In the genomic region with DNA sequence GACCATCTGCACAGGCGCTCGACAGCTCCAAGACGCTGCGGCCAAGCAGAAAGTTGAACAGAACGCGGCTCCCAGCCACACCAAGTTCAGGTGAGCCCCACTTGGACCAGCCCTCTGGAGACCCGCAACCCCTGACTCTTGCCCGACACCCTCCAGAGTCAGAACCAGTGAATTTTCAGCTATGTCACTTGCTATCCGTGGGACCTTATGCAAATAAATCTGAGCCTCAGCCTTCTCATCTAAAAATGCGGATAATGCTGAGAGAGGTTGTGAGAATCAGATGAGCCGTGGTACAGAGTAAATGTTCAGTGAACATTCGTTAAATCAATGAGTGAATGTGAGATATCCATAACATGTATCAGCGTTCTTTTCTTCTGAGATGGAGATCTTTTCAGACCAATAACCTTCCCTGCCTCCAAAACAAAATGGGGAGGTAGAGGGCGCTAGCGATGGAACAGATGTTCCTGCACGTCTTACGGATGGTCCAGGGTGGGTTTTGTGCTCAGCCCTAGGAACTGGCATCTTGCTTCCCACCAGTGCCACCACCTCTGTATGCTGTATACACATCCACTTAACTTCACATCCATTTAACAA, we compare ENCODE assay signal across 8 cellular contexts. TPM values are rescaled to one million over a fixed set of nuclear protein-coding genes. Genes with fewer than 3 reads are reported as not detected.
A peak's percentile ranks its signal among the peaks of the same experiment; 100 is the strongest.
DNase-seq lines count a peak whose midpoint lies in the region; ATAC-seq and TF ChIP-seq lines count a peak whose summit lies in the region.

No MANE protein-coding gene starts in this region.

- peaks cover 44% of the 10 kb centered on the region for H3K79me2 ChIP-seq in PC-9 (ENCODE audit: low read depth)

- CTCF ChIA-PET in PC-9 (lab: Charles Lee): no interaction called here

- peaks cover 0 to 42% (median 0%) of the 10 kb centered on the region in 3 donors for H3K36me3 Mint-ChIP-seq in naive thymus-derived CD8-positive, alpha-beta T cell

- peak overlapping the region; percentile 93 to 99 (median 96) for H3K4me3 Mint-ChIP-seq in naive thymus-derived CD8-positive, alpha-beta T cell

- H3K36me3 ChIP-seq in PC-9 (ENCODE audit: low read depth) (0 out of 2 replicates have a peak, but pooled peaks cover 9% of the 10 kb centered on the region), duodenal mucosa (ENCODE audit: control insufficient read depth in 1 of 2, insufficient read depth in 2 of 2, low read length in 2 of 2) (peaks cover 10 to 30% of the 10 kb centered on the region in 2 donors)

- intact Hi-C loops in PC-9 (cut with micrococcal nuclease; ENCODE audit: unreplicated experiment): loop anchor here (2.0 kb wide), 2 partner anchors 79 to 147 kb away; a partner anchor contains a TSS
- intact Hi-C loops in sciatic nerve (cut with DNase I): no loop called here

- no peaks in the 10 kb centered on the region for H3K9me2 ChIP-seq in PC-9 (ENCODE audit: insufficient read depth)

- H3K4me1 Mint-ChIP-seq in naive thymus-derived CD8-positive, alpha-beta T cell: peaks cover 15 to 35% (median 26%) of the 10 kb centered on the region in 4 donors

- POLR2A ChIA-PET in PC-9 (lab: Charles Lee; ENCODE audit: unreplicated experiment): interaction anchor here (0.6 kb wide), 3 partner anchors 170 to 589 kb away, joined by 3 to 7 read pairs (median 3); no protein-coding TSS in a partner anchor
- POLR2A ChIA-PET in naive thymus-derived CD8-positive, alpha-beta T cell (lab: Charles Lee): interaction anchor here (1.0 to 2.2 kb wide), 12 partner anchors 11 to 867 kb away, joined by 3 to 12 read pairs (median 6); a partner anchor contains a TSS

- peak; percentile 8 for ATAC-seq in GM19328 (IDR thresholded peaks at IDR 0.05; ENCODE audit: unreplicated experiment)
- no peak for ATAC-seq in naive thymus-derived CD8-positive, alpha-beta T cell
- ATAC-seq in HG02571 (IDR thresholded peaks at IDR 0.05; ENCODE audit: unreplicated experiment): no peak
- ATAC-seq in sciatic nerve: no peak

- H3K27ac ChIP-seq in PC-9: peak overlapping the region; percentile 86; the same call in 1 of the 2 replicates
- H3K27ac ChIP-seq in duodenal mucosa (ENCODE audit: low read depth, low read length): no peak overlapping the region

- peak overlapping the region; percentile 87 for H3K4me2 ChIP-seq in PC-9

- DNase-seq in AG20443 (ENCODE audit: low spot score) (peak; percentile 35), PC-9 (no peak), anterior cingulate cortex (lab: John Stamatoyannopoulos, UW) (no peak), sciatic nerve (ENCODE audit: low spot score) (no peak)
- no peak for DNase-seq in naive thymus-derived CD8-positive, alpha-beta T cell

- peak overlapping the region; percentile 92 to 100 (median 99) for H3K27ac Mint-ChIP-seq in naive thymus-derived CD8-positive, alpha-beta T cell

- peak overlapping the region; percentile 98 for H2AFZ ChIP-seq in PC-9

- BruUV-seq in PC-9 (replicated peaks; lab: Mats Ljungman, UMichigan): TSS peak; percentile 61

- no peaks in the 10 kb centered on the region; the same call in 1 of the 2 replicates for H4K20me1 ChIP-seq in PC-9 (ENCODE audit: insufficient read depth)

- H3K27me3 ChIP-seq in PC-9 (ENCODE audit: insufficient read depth, low read depth): no peaks in the 10 kb centered on the region
- no peaks in the 10 kb centered on the region for H3K27me3 ChIP-seq in duodenal mucosa (ENCODE audit: control insufficient read depth in 1 of 2, insufficient read depth in 2 of 2, low read length in 2 of 2)

- peak overlapping the region; percentile 87 for H3K4me3 ChIP-seq in PC-9
- H3K4me3 ChIP-seq in duodenal mucosa (ENCODE audit: low read depth in 1 of 2, low read length in 2 of 2): peak overlapping the region; percentile 90 to 99

- peak overlapping the region; percentile 64 to 90 for H3K9ac ChIP-seq in duodenal mucosa (ENCODE audit: low read depth in 1 of 2, low read length in 2 of 2)

- no peaks in the 10 kb centered on the region for H3K9me3 Mint-ChIP-seq in naive thymus-derived CD8-positive, alpha-beta T cell

- H3K4me1 ChIP-seq in PC-9 (replicated peaks; ENCODE audit: insufficient read depth) (peaks cover 24% of the 10 kb centered on the region), duodenal mucosa (ENCODE audit: control insufficient read depth in 1 of 2, insufficient read depth in 2 of 2, low read length in 2 of 2) (peaks cover 21 to 26% of the 10 kb centered on the region in 2 donors)

- H3F3A ChIP-seq in PC-9 (ENCODE audit: insufficient read depth, low read depth): peaks cover 15% of the 10 kb centered on the region

- no peaks in the 10 kb centered on the region for H3K27me3 Mint-ChIP-seq in naive thymus-derived CD8-positive, alpha-beta T cell

- no peaks in the 10 kb centered on the region for H3K9me3 ChIP-seq in PC-9 (ENCODE audit: insufficient read depth, low read depth)
- H3K9me3 ChIP-seq in duodenal mucosa (ENCODE audit: control insufficient read depth in 1 of 2, low read length in 2 of 2): no peaks in the 10 kb centered on the region

- TF ChIP-seq CTCF in PC-9 (conservative IDR thresholded peaks at IDR 0.05): no peak; the same call in 1 of the 2 replicates

RNA-seq across cellular contexts. Expression of a gene that starts 0.5 kb away (rescaled TPM):
- total RNA-seq in PC-9 (2021): 38.1 and 57.2 TPM in 2 replicates
- total RNA-seq in naive thymus-derived CD8-positive, alpha-beta T cell: 10 to 100 TPM; 28.6 to 32.0 TPM
- 10 to 100 TPM; 59.0 to 71.8 (median 67.1) TPM for polyA plus RNA-seq in naive thymus-derived CD8-positive, alpha-beta T cell
- 23.1 TPM for total RNA-seq in sciatic nerve

RNA-seq across cellular contexts. Expression of a gene that starts 0.8 kb away (rescaled TPM):
- total RNA-seq in PC-9 (2021) (25.7 and 32.7 TPM in 2 replicates), sciatic nerve (17.6 TPM)
- total RNA-seq in naive thymus-derived CD8-positive, alpha-beta T cell: 10 to 100 TPM; 30.3 to 32.4 TPM
- polyA plus RNA-seq in naive thymus-derived CD8-positive, alpha-beta T cell: 10 to 100 TPM; 41.6 to 61.6 (median 57.2) TPM
